8 cellular contexts compared by ENCODE assay signal in genomic region chr9:134068742-134069535, GRCh38. TPM values are rescaled to one million over a fixed set of nuclear protein-coding genes. Genes with fewer than 3 reads are reported as not detected.
A peak's percentile ranks its signal among the peaks of the same experiment; 100 is the strongest.
DNase-seq lines count a peak whose midpoint lies in the region; TF ChIP-seq lines count a peak whose summit lies in the region.

No MANE protein-coding gene starts in this region.

- H3K9me3 Mint-ChIP-seq in nephron progenitor cell: peaks cover 21% of the 10 kb centered on the region

- H3K27me3 Mint-ChIP-seq in nephron progenitor cell (ENCODE audit: low read depth, poor library complexity): peaks cover 47% of the 10 kb centered on the region

- peaks cover 42% of the 10 kb centered on the region for H3K4me1 Mint-ChIP-seq in nephron progenitor cell

- H3K4me3 ChIP-seq in GM08714 (ENCODE audit: low read length): peak overlapping the region; percentile 70
- H3K4me3 ChIP-seq in ectodermal cell (ENCODE audit: insufficient read depth, low read depth, low read length): peak overlapping the region; percentile 68

- no peak for TF ChIP-seq CTCF in nephron progenitor cell (IDR thresholded peaks at IDR 0.05)

- H3K9me3 ChIP-seq in ectodermal cell (ENCODE audit: control insufficient read depth, low read length): no peaks in the 10 kb centered on the region

- 37 to 39% methylated on average over 31 of the region's 31 CpGs for WGBS in ectodermal cell, 2 experiments

- no peaks in the 10 kb centered on the region for H3K36me3 Mint-ChIP-seq in nephron progenitor cell (ENCODE audit: low read depth)

- peak; percentile 41 for DNase-seq in NCI-H1417 treated with DMSO at 0.1 percent for 48 hours (lab: John Stamatoyannopoulos, UW)
- DNase-seq in nephron progenitor cell: no peak
- DNase-seq in dermis blood vessel endothelial cell: no peak
- no peak for DNase-seq in GM03348 (ENCODE audit: low spot score)
- no peak for DNase-seq in NCI-H2107 treated with DMSO at 0.1 percent for 48 hours (lab: John Stamatoyannopoulos, UW; ENCODE audit: unreplicated experiment)
- DNase-seq in ureter (ENCODE audit: low spot score): no peak

- no peaks in the 10 kb centered on the region for H3K4me1 ChIP-seq in ectodermal cell (ENCODE audit: control insufficient read depth, insufficient read depth, low read length)

- H3K4me3 Mint-ChIP-seq in nephron progenitor cell: peak overlapping the region; percentile 82

- H3K36me3 ChIP-seq in ectodermal cell (ENCODE audit: control insufficient read depth, insufficient read depth, low read length): no peaks in the 10 kb centered on the region

- H3K27ac ChIP-seq in ectodermal cell (ENCODE audit: insufficient read depth, low read depth, low read length, poor library complexity, severe bottlenecking): no peak overlapping the region

- peaks cover 26% of the 10 kb centered on the region for H3K27me3 ChIP-seq in ectodermal cell (ENCODE audit: control insufficient read depth, insufficient read depth, low read length, poor library complexity, severe bottlenecking)

- H3K27ac Mint-ChIP-seq in nephron progenitor cell: no peak overlapping the region

RNA-seq across cellular contexts. Expression of gene BRD3, which starts 1.1 kb away (rescaled TPM):
- 80.3 TPM for polyA plus RNA-seq in ectodermal cell (2013, experiment 1 of 4)
- 81.0 TPM for polyA plus RNA-seq in ectodermal cell (2013, experiment 2 of 4)
- polyA plus RNA-seq in ectodermal cell (2013, experiment 3 of 4): 60.6 TPM
- 72.2 TPM for polyA plus RNA-seq in ectodermal cell (2013, experiment 4 of 4)
- 12.1 and 22.0 TPM in 2 replicates for total RNA-seq in dermis blood vessel endothelial cell
- 44.7 TPM for total RNA-seq in ureter

RNA-seq across cellular contexts. Expression of gene BRD3OS, which starts 43.7 kb away (rescaled TPM):
- 35.3 TPM for polyA plus RNA-seq in ectodermal cell (2013, experiment 1 of 4)
- polyA plus RNA-seq in ectodermal cell (2013, experiment 2 of 4): 35.6 TPM
- 28.0 TPM for polyA plus RNA-seq in ectodermal cell (2013, experiment 3 of 4)
- polyA plus RNA-seq in ectodermal cell (2013, experiment 4 of 4): 30.0 TPM
- total RNA-seq in dermis blood vessel endothelial cell: 5.4 and 15.8 TPM in 2 replicates
- 16.9 TPM for total RNA-seq in ureter
